In genomic region chr3:194536883-194537637, GRCh38 we compare ENCODE assay signal across 9 cellular contexts. TPM values are rescaled to one million over a fixed set of nuclear protein-coding genes. Genes with fewer than 3 reads are reported as not detected.
DNase-seq lines count a peak whose midpoint lies in the region; TF ChIP-seq lines count a peak whose summit lies in the region.
"Had no signal": no experiment of that assay in that cellular context is flagged by ENCODE, and none has a peak within 500 bp of the region (broad histone marks: within the 10 kb centered on the region; RNA-seq: fewer than 3 reads in every experiment).

No MANE protein-coding gene starts in this region.

- no peaks in the 10 kb centered on the region for H3K79me2 ChIP-seq in PC-9 (ENCODE audit: low read depth)

- H2AFZ ChIP-seq in PC-9 = peak overlapping the region; percentile 55

- H3K4me1 Mint-ChIP-seq in activated naive CD4-positive, alpha-beta T cell treated with anti-CD3 and anti-CD28 coated beads for 36 hours (ENCODE audit: low read depth) = peaks cover 13% of the 10 kb centered on the region

- H4K20me1 ChIP-seq in PC-9 (ENCODE audit: insufficient read depth) = no peaks in the 10 kb centered on the region

- peaks cover 4% of the 10 kb centered on the region for H3K36me3 Mint-ChIP-seq in activated naive CD4-positive, alpha-beta T cell treated with anti-CD3 and anti-CD28 coated beads for 36 hours (ENCODE audit: low read depth)

- peaks cover 38% of the 10 kb centered on the region for H3K4me1 ChIP-seq in PC-9 (replicated peaks; ENCODE audit: insufficient read depth)
- peaks cover 13% of the 10 kb centered on the region for H3K4me1 ChIP-seq in left ventricle myocardium inferior
- peaks cover 7 to 22% (median 17%) of the 10 kb centered on the region in 4 donors for H3K4me1 ChIP-seq in transverse colon

- CTCF ChIA-PET in PC-9 (lab: Charles Lee) = interaction anchor here (0.7 to 1.3 kb wide), 3 partner anchors 14 to 57 kb away, joined by 3 to 13 read pairs (median 3); no protein-coding TSS in a partner anchor
- CTCF ChIA-PET in activated naive CD4-positive, alpha-beta T cell treated with anti-CD3 and anti-CD28 coated beads for 36 hours (lab: Charles Lee) = no interaction called here

- H3K9me2 ChIP-seq in PC-9 (ENCODE audit: insufficient read depth) = no peaks in the 10 kb centered on the region

- H3K4me3 ChIP-seq in PC-9 (peak overlapping the region; percentile 9; the same call in 1 of the 2 replicates), left ventricle myocardium inferior (no peak overlapping the region), transverse colon (peak overlapping the region in 1 of 4 donors; percentile 1)

- no peak for TF ChIP-seq EP300 in transverse colon (IDR thresholded peaks at IDR 0.05; ENCODE audit: low read depth)

- peak overlapping the region; percentile 86 for H3K27ac ChIP-seq in PC-9
- no peak overlapping the region for H3K27ac ChIP-seq in left ventricle myocardium inferior (replicated peaks)
- peak overlapping the region; percentile 77 to 83 (median 82) for H3K27ac ChIP-seq in transverse colon

- H3K27ac Mint-ChIP-seq in activated naive CD4-positive, alpha-beta T cell treated with anti-CD3 and anti-CD28 coated beads for 36 hours = no peak overlapping the region

- H3K27me3 ChIP-seq in PC-9 (ENCODE audit: insufficient read depth, low read depth) (no peaks in the 10 kb centered on the region), left ventricle myocardium inferior (ENCODE audit: low read depth) (no peaks in the 10 kb centered on the region), transverse colon (no peaks in the 10 kb centered on the region)

- POLR2A ChIA-PET in PC-9 (lab: Charles Lee; ENCODE audit: unreplicated experiment) = interaction anchor here (0.5 to 0.8 kb wide), 4 partner anchors 14 to 41 kb away, joined by 6 to 11 read pairs (median 8); no protein-coding TSS in a partner anchor

- TSS peak; percentile 94 for BruUV-seq in PC-9 (replicated peaks; lab: Mats Ljungman, UMichigan)

- H3K9me3 Mint-ChIP-seq in activated naive CD4-positive, alpha-beta T cell treated with anti-CD3 and anti-CD28 coated beads for 36 hours = peaks cover 10% of the 10 kb centered on the region

- intact Hi-C loops in PC-9 (cut with micrococcal nuclease; ENCODE audit: unreplicated experiment) = loop anchor here (1.0 to 5.0 kb wide), 5 partner anchors 10 to 56 kb away; no protein-coding TSS in a partner anchor
- intact Hi-C loops in left ventricle myocardium inferior (cut with micrococcal nuclease) = no loop called here
- intact Hi-C loops in transverse colon (cut with DNase I; ENCODE audit: low total_unique reads) = no loop called here
- intact Hi-C loops in activated naive CD4-positive, alpha-beta T cell treated with anti-CD3 and anti-CD28 coated beads for 36 hours (cut with micrococcal nuclease) = no loop called here

- TF ChIP-seq CTCF in PC-9 (conservative IDR thresholded peaks at IDR 0.05) (no peak), left ventricle myocardium inferior (IDR thresholded peaks at IDR 0.05; ENCODE audit: borderline replicate concordance) (no peak), transverse colon (IDR thresholded peaks at IDR 0.05) (no peak)

- H3K9me3 ChIP-seq in PC-9 (ENCODE audit: insufficient read depth, low read depth) (peaks cover 15% of the 10 kb centered on the region), left ventricle myocardium inferior (replicated peaks) (peaks cover 14% of the 10 kb centered on the region), transverse colon (peaks cover 6 to 7% of the 10 kb centered on the region in 2 donors)

- H3F3A ChIP-seq in PC-9 (ENCODE audit: insufficient read depth, low read depth) = peaks cover 60% of the 10 kb centered on the region

- H3K27me3 Mint-ChIP-seq in activated naive CD4-positive, alpha-beta T cell treated with anti-CD3 and anti-CD28 coated beads for 36 hours (ENCODE audit: low read depth) = no peaks in the 10 kb centered on the region

- H3K36me3 ChIP-seq in PC-9 (ENCODE audit: low read depth) (no peaks in the 10 kb centered on the region), left ventricle myocardium inferior (no peaks in the 10 kb centered on the region), transverse colon (no peaks in the 10 kb centered on the region)

- no peak for TF ChIP-seq POLR2A in transverse colon (IDR thresholded peaks at IDR 0.05)

- peak overlapping the region; percentile 64 for H3K4me2 ChIP-seq in PC-9

- in situ Hi-C loops in transverse colon (cut with MboI; ENCODE audit: low pct_ligation_motif_present in 1 of 4, low pct_unique_long_range_greater_than_20kb in 1 of 4, low sequenced_read_pairs in 3 of 4) = no loop called here

- H3K4me3 Mint-ChIP-seq in activated naive CD4-positive, alpha-beta T cell treated with anti-CD3 and anti-CD28 coated beads for 36 hours = no peak overlapping the region

- WGBS in transverse colon (ENCODE audit: low coverage in 1 of 2), 2 donors = 31% methylated on average over 2 of the region's 2 CpGs; no CpG with 5 or more reads in 1 of the 2 donors

- DNase-seq in HuH-7 (ENCODE audit: low spot score) (peak; percentile 44), PC-9 (peak; percentile 69 to 79), left ventricle myocardium inferior (peak; percentile 33), transverse colon (peak; percentile 89), AG08396 (ENCODE audit: low spot score) (no peak), activated gamma-delta T cell treated with Interleukin-2 at 50 U/mL for 16 hours (no peak), iPS-NIHi7 (ENCODE audit: extremely low spot score) (no peak)
- DNase-seq in activated naive CD4-positive, alpha-beta T cell treated with anti-CD3 and anti-CD28 coated beads for 36 hours = no peak
- DNase-seq: MV-4-11 had no signal

RNA-seq across cellular contexts. Expression of gene ATP13A3, which starts 50.3 kb away (rescaled TPM):
- 203 and 242 TPM in 2 replicates for total RNA-seq in PC-9 (2021)
- total RNA-seq in left ventricle myocardium inferior = 99.2 TPM
- 100 to 1,000 TPM in 2 of 4 donors, 10 to 100 TPM in 2; 23.6 to 129 (median 69.8) TPM for total RNA-seq in transverse colon
- total RNA-seq in activated naive CD4-positive, alpha-beta T cell treated with anti-CD3 and anti-CD28 coated beads for 36 hours = 10 to 100 TPM; 88.4 to 92.3 TPM

Comparison
In these comparisons a context has a peak if more than half of its experiments do, and no peak if none do; other contexts are left out.
1. DNase-seq: peak in HuH-7 (single experiment), PC-9 (2 of 2), left ventricle myocardium inferior (single experiment) and transverse colon (single experiment); none in AG08396 (single experiment), activated gamma-delta T cell treated with Interleukin-2 at 50 U/mL for 16 hours (single experiment), activated naive CD4-positive, alpha-beta T cell treated with anti-CD3 and anti-CD28 coated beads for 36 hours (single experiment) and iPS-NIHi7 (single experiment).